17 cellular contexts compared by ENCODE assay signal in genomic region chr10:71816421-71816851, GRCh38. TPM values are rescaled to one million over a fixed set of nuclear protein-coding genes. Genes with fewer than 3 reads are reported as not detected.
DNase-seq lines count a peak whose midpoint lies in the region; ATAC-seq and TF ChIP-seq lines count a peak whose summit lies in the region.
"Had no signal": no experiment of that assay in that cellular context is flagged by ENCODE, and none has a peak within 500 bp of the region (broad histone marks: within the 10 kb centered on the region; RNA-seq: fewer than 3 reads in every experiment).

No MANE protein-coding gene starts in this region.

- H3K4me1 ChIP-seq in HEK293 (ENCODE audit: control insufficient read depth, insufficient read depth, low read length) (peaks cover 6% of the 10 kb centered on the region; the same call in 1 of the 2 replicates), skeletal muscle tissue (ENCODE audit: control insufficient read depth in 3 of 3, insufficient read depth in 3 of 3, low read length in 3 of 3) (peaks cover 13 to 40% (median 22%) of the 10 kb centered on the region in 3 donors)

- no peak overlapping the region for H3K27ac ChIP-seq in HEK293 (ENCODE audit: extremely low read depth, low read depth, low read length)
- H3K27ac ChIP-seq in layer of hippocampus (ENCODE audit: low read depth, low read length): peak overlapping the region; percentile 78
- no peak overlapping the region for H3K27ac ChIP-seq in skeletal muscle tissue (ENCODE audit: low read depth, low read length)

- no peak for TF ChIP-seq CTCF in HEK293 (tag by site-specific recombination; IDR thresholded peaks at IDR 0.05)

- H3K4me3 Mint-ChIP-seq in T-helper 17 cell: peak overlapping the region; percentile 19
- H3K4me3 Mint-ChIP-seq: IgD-negative memory B cell; stimulated activated naive CD8-positive, alpha-beta T cell treated with anti-CD3 and anti-CD28 coated beads, Interleukin-15, Interleukin-2, amounts not matched to agents 100 ng/mL and 50 ng/mL, for 24 hours had no signal

- CTCF ChIA-PET in HEK293 (lab: Yijun Ruan, JAX): no interaction called here

- H3K27ac Mint-ChIP-seq in T-helper 17 cell: peak overlapping the region; percentile 67
- H3K27ac Mint-ChIP-seq: stimulated activated naive CD8-positive, alpha-beta T cell treated with anti-CD3 and anti-CD28 coated beads, Interleukin-15, Interleukin-2, amounts not matched to agents 100 ng/mL and 50 ng/mL, for 24 hours had no signal

- peak overlapping the region in 2 of 3 donors; percentile 8 to 45 for H3K9ac ChIP-seq in skeletal muscle tissue (ENCODE audit: low read depth in 1 of 3, low read length in 3 of 3)

- ATAC-seq in T-helper 17 cell: no peak
- no peak for ATAC-seq in GM19467 (IDR thresholded peaks at IDR 0.05; ENCODE audit: unreplicated experiment)
- ATAC-seq: left lobe of liver had no signal

- intact Hi-C loops in posterior vena cava (cut with DNase I): loop anchor here in 1 of 2 donors (10.0 kb wide), 1 partner anchor 502 kb away; the partner anchor contains the start of gene SLC29A3

- H3K27me3 ChIP-seq in layer of hippocampus (ENCODE audit: control insufficient read depth, insufficient read depth, low read length): no peaks in the 10 kb centered on the region
- H3K27me3 ChIP-seq in skeletal muscle tissue (ENCODE audit: control insufficient read depth in 3 of 3, insufficient read depth in 3 of 3, low read length in 3 of 3): no peaks in the 10 kb centered on the region
- H3K27me3 ChIP-seq: tibial nerve had no signal

- H3K36me3 ChIP-seq in HEK293 (ENCODE audit: control insufficient read depth in 2 of 2, insufficient read depth in 1 of 2, low read length in 2 of 2) (peaks cover 5 to 68% of the 10 kb centered on the region in 2 experiments), skeletal muscle tissue (ENCODE audit: control insufficient read depth in 3 of 3, insufficient read depth in 3 of 3, low read length in 3 of 3) (peaks cover 59 to 62% (median 60%) of the 10 kb centered on the region in 3 donors)

- H3K9me3 ChIP-seq in HEK293 (ENCODE audit: control insufficient read depth, insufficient read depth, low read depth, low read length) (no peaks in the 10 kb centered on the region), T-helper 17 cell (ENCODE audit: control insufficient read depth, low read length, poor library complexity, severe bottlenecking) (no peaks in the 10 kb centered on the region), skeletal muscle tissue (ENCODE audit: control insufficient read depth in 3 of 3, low read length in 3 of 3) (no peaks in the 10 kb centered on the region)
- H3K9me3 ChIP-seq: tibial nerve had no signal

- no peaks in the 10 kb centered on the region for H3K27me3 Mint-ChIP-seq in T-helper 17 cell
- H3K27me3 Mint-ChIP-seq: IgD-negative memory B cell; stimulated activated naive CD8-positive, alpha-beta T cell treated with anti-CD3 and anti-CD28 coated beads, Interleukin-15, Interleukin-2, amounts not matched to agents 100 ng/mL and 50 ng/mL, for 24 hours had no signal

- DNase-seq in T-helper 17 cell: no peak
- DNase-seq in stimulated activated CD4-positive, alpha-beta T cell treated with anti-CD3 and anti-CD28 coated beads, Interleukin-4, amount 100 ng/mL, for 4 hours: no peak
- no peak for DNase-seq in posterior vena cava (ENCODE audit: low spot score)
- DNase-seq: activated CD4-positive, alpha-beta T cell treated with anti-CD3 and anti-CD28 coated beads for 4 hours; activated naive CD4-positive, alpha-beta T cell treated with Interleukin-2 at 50 U/mL for 16 hours; activated T-cell treated with anti-CD3 and anti-CD28 coated beads, Interleukin-2, amount 50 U/mL, for 48 hours; NCI-H1105; NCI-H2029; NCI-H2227 treated with DMSO at 0.1 percent for 48 hours had no signal

- H3K4me3 ChIP-seq in HEK293 (ENCODE audit: low read depth, low read length): no peak overlapping the region
- H3K4me3 ChIP-seq in skeletal muscle tissue (ENCODE audit: low read length in 3 of 3): no peak overlapping the region
- H3K4me3 ChIP-seq: tibial nerve had no signal

- POLR2A ChIA-PET in HEK293 (lab: Yijun Ruan, JAX): interaction anchor here (1.2 kb wide), 1 partner anchor 34 kb away, joined by 3 read pairs; the partner anchor contains the start of gene PSAP

- H3K36me3 Mint-ChIP-seq in T-helper 17 cell (ENCODE audit: low read depth): peaks cover 2% of the 10 kb centered on the region

- H3K4me1 Mint-ChIP-seq in T-helper 17 cell: peaks cover 2% of the 10 kb centered on the region

TF ChIP-seq in HEK293, 187 proteins besides CTCF, POLR2A, EP300 and RAD21:
- TF ChIP-seq ZFHX2 (tag by site-specific recombination; conservative IDR thresholded peaks at IDR 0.05) (0 out of 2 replicates have a peak, but pooled peaks have one; percentile 22), ZNF664 (tag by site-specific recombination; IDR thresholded peaks at IDR 0.05) (no peak)

RNA-seq across cellular contexts. Expression of gene PSAP, which starts 34.6 kb away (rescaled TPM):
- total RNA-seq in T-helper 17 cell (100 to 1,000 TPM; 225 to 235 TPM), skeletal muscle tissue (369 TPM), posterior vena cava (1,000 to 10,000 TPM in 1 of 2 donors, 100 to 1,000 TPM in 1; 787 to 1,159 TPM)

RNA-seq across cellular contexts. Expression of gene VSIR, which starts 43.1 kb away (rescaled TPM):
- total RNA-seq in T-helper 17 cell (100 to 1,000 TPM; 119 to 124 TPM), skeletal muscle tissue (13.6 TPM), posterior vena cava (100 to 1,000 TPM; 126 to 135 TPM)
